In the genomic region with DNA sequence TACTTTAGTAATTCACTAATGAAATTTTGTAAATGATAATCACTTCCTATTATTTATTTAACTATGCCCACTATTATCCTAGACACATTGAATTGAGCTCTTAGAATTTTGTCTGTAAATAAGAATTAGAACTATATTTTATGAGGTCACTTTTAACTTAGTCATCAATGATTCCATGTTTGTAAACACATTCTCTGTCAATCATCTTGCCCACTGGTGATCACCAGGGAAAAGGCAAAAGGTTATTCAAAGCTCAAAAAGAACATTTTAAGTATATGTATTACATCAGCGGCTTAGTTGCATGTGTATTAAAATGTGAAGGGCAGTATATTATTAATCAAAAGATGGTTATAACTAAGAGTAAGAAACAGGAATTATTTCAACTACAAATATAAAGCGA, we compare ENCODE assay signal across 19 cellular contexts. TPM values are rescaled to one million over a fixed set of nuclear protein-coding genes. Genes with fewer than 3 reads are reported as not detected.
DNase-seq lines count a peak whose midpoint lies in the region; ATAC-seq, FAIRE-seq and TF ChIP-seq lines count a peak whose summit lies in the region.
"Had no signal": no experiment of that assay in that cellular context is flagged by ENCODE, and none has a peak within 500 bp of the region (broad histone marks: within the 10 kb centered on the region; RNA-seq: fewer than 3 reads in every experiment).

No MANE protein-coding gene starts in this region.

- H3K36me3 ChIP-seq in IMR-90 (ENCODE audit: control insufficient read depth, insufficient read depth, low read length) (no peaks in the 10 kb centered on the region), K562 (ENCODE audit: control insufficient read depth, insufficient read depth, low read length) (no peaks in the 10 kb centered on the region)
- H3K36me3 ChIP-seq: HAP-1 had no signal

- no peak overlapping the region for H3K14ac ChIP-seq in IMR-90 (replicated peaks; ENCODE audit: low read depth, low read length)

- H3K27me3 ChIP-seq in IMR-90 (ENCODE audit: control insufficient read depth, insufficient read depth, low read length) (no peaks in the 10 kb centered on the region), K562 (ENCODE audit: control insufficient read depth in 2 of 2, insufficient read depth in 2 of 2, low read length in 2 of 2) (no peaks in the 10 kb centered on the region)

- TF ChIP-seq RAD21 in A549 (conservative IDR thresholded peaks at IDR 0.05 in 1 of 2, IDR thresholded peaks at IDR 0.05 in 1 of 2), result no peak
- TF ChIP-seq RAD21 in IMR-90 (IDR thresholded peaks at IDR 0.05; ENCODE audit: low read length), result no peak
- TF ChIP-seq RAD21 in K562 (CRISPR knock-in tag; conservative IDR thresholded peaks at IDR 0.05 in 1 of 2, IDR thresholded peaks at IDR 0.05 in 1 of 2), result no peak

- H2BK5ac ChIP-seq in IMR-90 (ENCODE audit: low read depth, low read length, poor library complexity, severe bottlenecking), result peak overlapping the region; percentile 65

- H3K79me2 ChIP-seq in K562 (ENCODE audit: control insufficient read depth, insufficient read depth, low read length), result peaks cover 2% of the 10 kb centered on the region; the same call in 1 of the 3 replicates

- H4K5ac ChIP-seq in IMR-90 (ENCODE audit: low read depth, low read length), result no peak overlapping the region

- CTCF ChIA-PET in A549 (lab: Yijun Ruan, JAX) (interaction anchor here (1.4 to 2.8 kb wide), 2 partner anchors 10 to 35 kb away, joined by 3 to 15 read pairs; no protein-coding TSS in a partner anchor), IMR-90 (lab: Yijun Ruan, JAX) (interaction anchor here (0.7 to 2.2 kb wide), 2 partner anchors 11 to 27 kb away, joined by 4 to 11 read pairs; no protein-coding TSS in a partner anchor), K562 (lab: Yijun Ruan, JAX; ENCODE audit: low intra/inter-chr PET ratio) (no interaction called here)

- H3K4me1 ChIP-seq in A549 (peaks cover 17% of the 10 kb centered on the region), IMR-90 (ENCODE audit: control insufficient read depth, insufficient read depth, low read length) (peaks cover 1% of the 10 kb centered on the region; the same call in 1 of the 2 replicates), K562 (replicated peaks in 1 of 2; ENCODE audit: control insufficient read depth in 2 of 2, insufficient read depth in 2 of 2, low read length in 2 of 2) (peaks cover 0 to 8% of the 10 kb centered on the region in 2 experiments; a peak in 2 of 5 replicates)
- H3K4me1 ChIP-seq: HAP-1 had no signal

- no peaks in the 10 kb centered on the region for H3K9me3 ChIP-seq in A549
- no peaks in the 10 kb centered on the region for H3K9me3 ChIP-seq in IMR-90 (ENCODE audit: control insufficient read depth, insufficient read depth, low read length)
- H3K9me3 ChIP-seq in K562 (replicated peaks; ENCODE audit: control insufficient read depth, insufficient read depth, low read depth, low read length), result no peaks in the 10 kb centered on the region
- H3K9me3 ChIP-seq: HAP-1 had no signal

- H3K9me1 ChIP-seq in IMR-90 (ENCODE audit: insufficient read depth, low read length), result no peaks in the 10 kb centered on the region
- H3K9me1 ChIP-seq in K562 (ENCODE audit: control insufficient read depth, insufficient read depth, low read length), result no peaks in the 10 kb centered on the region

- H3K27ac ChIP-seq in A549 (no peak overlapping the region), IMR-90 (ENCODE audit: insufficient read depth, low read length) (no peak overlapping the region), K562 (ENCODE audit: extremely low read depth, low read depth, low read length) (no peak overlapping the region)

- FAIRE-seq in A549 (lab: Jason Lieb, UNC) (no peak), K562 (lab: Jason Lieb, UNC) (no peak)
- FAIRE-seq: GM12892, H54 had no signal

- WGBS in A549 (ENCODE audit: missing lambda C conversion rate), result 86% methylated on average over 2 of the region's 2 CpGs
- no CpG with 5 or more reads among the region's 2 CpGs for WGBS in IMR-90 (ENCODE audit: extremely low coverage in 2 of 2, insufficient read length in 1 of 2), 2 experiments
- WGBS in K562 (ENCODE audit: insufficient coverage, low coverage, missing lambda C conversion rate), result 75% methylated on average over 2 of the region's 2 CpGs

- no peak for TF ChIP-seq CTCF in A549 (IDR thresholded peaks at IDR 0.05)
- TF ChIP-seq CTCF in IMR-90 (conservative IDR thresholded peaks at IDR 0.05; ENCODE audit: low read depth, low read length), result no peak
- no peak for TF ChIP-seq CTCF in K562 (IDR thresholded peaks at IDR 0.05 in 2 of 3, conservative IDR thresholded peaks at IDR 0.05 in 1 of 3; ENCODE audit: insufficient read depth in 2 of 3, low read depth in 1 of 3, low read length in 3 of 3)

- no peak for TF ChIP-seq EP300 in A549 (IDR thresholded peaks at IDR 0.05)
- no peak for TF ChIP-seq EP300 in K562 (IDR thresholded peaks at IDR 0.05; ENCODE audit: low read length)

- H3K18ac ChIP-seq in IMR-90 (ENCODE audit: low read depth, low read length), result no peak overlapping the region

- H3K56ac ChIP-seq in IMR-90 (ENCODE audit: extremely low read depth, insufficient read depth, low read length), result no peak overlapping the region

- intact Hi-C loops in IMR-90 (cut with micrococcal nuclease) (no loop called here), K562 (cut with micrococcal nuclease) (no loop called here)

- H2BK20ac ChIP-seq in IMR-90 (ENCODE audit: low read depth, low read length), result no peak overlapping the region

- in situ Hi-C loops in IMR-90 (cut with MboI; ENCODE audit: low sequenced_read_pairs) (no loop called here), K562 (cut with MboI) (no loop called here)

- BruUV-seq in IMR-90 (replicated peaks; lab: Mats Ljungman, UMichigan) (no TSS peak), K562 (replicated peaks; lab: Mats Ljungman, UMichigan) (no TSS peak)

- H4K8ac ChIP-seq in IMR-90 (ENCODE audit: low read depth in 2 of 2, low read length in 2 of 2), result no peak overlapping the region

- no peak overlapping the region for H3K4ac ChIP-seq in IMR-90 (ENCODE audit: low read depth, low read length)

- no peak overlapping the region for H2AK5ac ChIP-seq in IMR-90 (ENCODE audit: low read depth, low read length)

- H2AK9ac ChIP-seq in IMR-90 (replicated peaks; ENCODE audit: low read depth, low read length, poor library complexity), result no peak overlapping the region

- H4K91ac ChIP-seq in IMR-90 (ENCODE audit: insufficient read depth, low read depth, low read length), result no peak overlapping the region

- H3K9ac ChIP-seq in IMR-90 (ENCODE audit: low read depth, low read length) (no peak overlapping the region), K562 (ENCODE audit: insufficient read depth in 1 of 2, low read depth in 2 of 2, low read length in 2 of 2) (no peak overlapping the region)

- peaks cover 2 to 22% of the 10 kb centered on the region in 2 experiments; a peak in 3 of 4 replicates for H3K79me1 ChIP-seq in IMR-90 (ENCODE audit: low read depth in 1 of 2, low read length in 2 of 2)

- no peak overlapping the region for H3K23ac ChIP-seq in IMR-90 (ENCODE audit: low read depth, low read length)

- POLR2A ChIA-PET in A549 (lab: Yijun Ruan, JAX), result no interaction called here
- POLR2A ChIA-PET in IMR-90 (lab: Charles Lee; ENCODE audit: unreplicated experiment), result no interaction called here
- POLR2A ChIA-PET in K562 (lab: Yijun Ruan, JAX), result interaction anchor here (0.7 kb wide), 1 partner anchor 10 kb away, joined by 3 read pairs; no protein-coding TSS in a partner anchor

- TF ChIP-seq POLR2A in A549 (IDR thresholded peaks at IDR 0.05; ENCODE audit: low read length) (no peak), IMR-90 (IDR thresholded peaks at IDR 0.05; ENCODE audit: low read depth, low read length) (no peak), K562 (conservative IDR thresholded peaks at IDR 0.05) (no peak)

- H2BK15ac ChIP-seq in IMR-90 (ENCODE audit: low read depth, low read length), result no peak overlapping the region

- H4K20me1 ChIP-seq in IMR-90 (ENCODE audit: insufficient read depth, low read length), result no peaks in the 10 kb centered on the region; the same call in 1 of the 2 replicates
- no peaks in the 10 kb centered on the region for H4K20me1 ChIP-seq in K562 (replicated peaks; ENCODE audit: control insufficient read depth, insufficient read depth, low read length)

- DNase-seq in A549 (ENCODE audit: low read depth in 1 of 2, low spot score in 1 of 2) (no peak), IMR-90 (no peak), K562 (ENCODE audit: extremely low read depth in 1 of 4, low spot score in 3 of 4) (no peak), iris pigment epithelial cell (ENCODE audit: low read depth) (peak; percentile 51)
- DNase-seq in activated naive CD4-positive, alpha-beta T cell (lab: John Stamatoyannopoulos, UW), result no peak
- DNase-seq: 8988T; C1 segment of cervical spinal cord; Calu3; CD4-positive, alpha-beta memory T cell; COR-L47; DMS53; DMS79 treated with DMSO at 0.1 percent for 48 hours; GOT3 had no signal

- H3K4me3 ChIP-seq in A549, result no peak overlapping the region
- H3K4me3 ChIP-seq in IMR-90 (ENCODE audit: insufficient read depth, low read depth, low read length), result no peak overlapping the region
- no peak overlapping the region for H3K4me3 ChIP-seq in K562
- H3K4me3 ChIP-seq: HAP-1 had no signal

- H2AFZ ChIP-seq in IMR-90 (replicated peaks; ENCODE audit: low read length, poor library complexity), result no peak overlapping the region
- H2AFZ ChIP-seq in K562 (ENCODE audit: low read depth, low read length), result no peak overlapping the region

- dilution Hi-C loops in IMR-90 (cut with HindIII; ENCODE audit: low sequenced_read_pairs, unreplicated experiment), result no loop called here

- peak overlapping the region; percentile 20; the same call in 1 of the 3 replicates for H3K4me2 ChIP-seq in A549
- H3K4me2 ChIP-seq in IMR-90 (ENCODE audit: low read depth, low read length), result no peak overlapping the region; the same call in 1 of the 2 replicates
- no peak overlapping the region for H3K4me2 ChIP-seq in K562 (ENCODE audit: insufficient read depth, low read length)

- ATAC-seq in A549, result no peak
- ATAC-seq in IMR-90 (ENCODE audit: low read depth), result no peak
- no peak for ATAC-seq in K562
- ATAC-seq in HG03521 (IDR thresholded peaks at IDR 0.05; ENCODE audit: unreplicated experiment), result no peak
- ATAC-seq in HG03432 (IDR thresholded peaks at IDR 0.05; ENCODE audit: unreplicated experiment), result no peak

- H2BK120ac ChIP-seq in IMR-90 (ENCODE audit: low read depth, low read length), result no peak overlapping the region

RNA-seq across cellular contexts. Expression of gene SCN9A, which starts 25.2 kb away (rescaled TPM):
- polyA plus RNA-seq in A549 (2011; rRNA removed) (19.6 and 23.6 TPM in 2 replicates), A549 (2017; fragmentation: RNase III; extraction: RNeasy Plus Mini Kit Qiagen cat#74134 plus additional on column Dnase treatment) (7.7 to 8.3 TPM (median 7.7 TPM) in 3 replicates), IMR-90 (2012; rRNA removed) (33.7 and 40.1 TPM in 2 replicates), K562 (2011; rRNA removed) (2.8 and 7.6 TPM in 2 replicates), K562 (2014; fragmentation: Illumina TruSeq; extraction: Trizol) (4.5 and 6.4 TPM in 2 replicates), K562 (2014; fragmentation: Nextera tagmentation; extraction: Ambion mirVana) (1 to 10 TPM; 1.4 to 1.5 TPM), K562 (2014; rRNA removed) (4.7 and 5.0 TPM in 2 replicates)
- polyA plus RNA-seq in A549 (2012; cell fraction: cytosol; rRNA removed), result 3.1 and 3.4 TPM in 2 replicates
- polyA plus RNA-seq in A549 (2012; cell fraction: nucleus; rRNA removed), result 4.4 and 7.2 TPM in 2 replicates
- 72.4 and 73.5 TPM in 2 replicates for polyA minus RNA-seq in A549 (2011; rRNA and poly(A)+ RNA removed)
- total RNA-seq in IMR-90 (2012; rRNA removed) (135 and 179 TPM in 2 replicates), K562 (2014; rRNA removed) (7.1 and 7.8 TPM in 2 replicates), K562 (2014; rRNA removed; fragmentation: Illumina TruSeq; extraction: Trizol) (10.8 and 11.4 TPM in 2 replicates), K562 (2015; rRNA removed; fragmentation: Illumina TruSeq; extraction: Trizol) (19.8 and 22.8 TPM in 2 replicates), K562 (2021) (8.5 and 10.4 TPM in 2 replicates)
- 8.0 and 18.0 TPM in 2 replicates for polyA plus RNA-seq in IMR-90 (2012; cell fraction: cytosol; rRNA removed)
- 10.6 and 92.5 TPM in 2 replicates for polyA plus RNA-seq in IMR-90 (2012; cell fraction: nucleus; rRNA removed; ENCODE audit: low replicate concordance)
- 27.2 and 83.3 TPM in 2 replicates for total RNA-seq in K562 (2011; cell fraction: chromatin; rRNA removed; ENCODE audit: low replicate concordance)
- 14.2 and 21.1 TPM in 2 replicates for total RNA-seq in K562 (2011; cell fraction: nucleolus; rRNA removed)
- total RNA-seq in K562 (2011; cell fraction: nucleoplasm; rRNA removed), result 29.3 and 43.3 TPM in 2 replicates
- polyA plus RNA-seq in K562 (2011; cell fraction: cytosol; rRNA removed), result 1.3 and 2.4 TPM in 2 replicates
- polyA plus RNA-seq in K562 (2011; cell fraction: nucleus; rRNA removed), result 3.6 and 9.7 TPM in 2 replicates
- 9.7 and 19.0 TPM in 2 replicates for polyA plus RNA-seq in K562 (2012)
- 15.1 and 27.6 TPM in 2 replicates for polyA minus RNA-seq in K562 (2011; rRNA and poly(A)+ RNA removed)
- polyA minus RNA-seq in K562 (2011; cell fraction: cytosol; rRNA and poly(A)+ RNA removed), result 1.3 and 5.2 TPM in 2 replicates
- 14.8 and 27.5 TPM in 2 replicates for polyA minus RNA-seq in K562 (2011; cell fraction: nucleus; rRNA and poly(A)+ RNA removed)
- total RNA-seq: CD4-positive, alpha-beta memory T cell; G401 had no signal
- polyA plus RNA-seq: CD4-positive, alpha-beta memory T cell had no signal
